In the genomic region with DNA sequence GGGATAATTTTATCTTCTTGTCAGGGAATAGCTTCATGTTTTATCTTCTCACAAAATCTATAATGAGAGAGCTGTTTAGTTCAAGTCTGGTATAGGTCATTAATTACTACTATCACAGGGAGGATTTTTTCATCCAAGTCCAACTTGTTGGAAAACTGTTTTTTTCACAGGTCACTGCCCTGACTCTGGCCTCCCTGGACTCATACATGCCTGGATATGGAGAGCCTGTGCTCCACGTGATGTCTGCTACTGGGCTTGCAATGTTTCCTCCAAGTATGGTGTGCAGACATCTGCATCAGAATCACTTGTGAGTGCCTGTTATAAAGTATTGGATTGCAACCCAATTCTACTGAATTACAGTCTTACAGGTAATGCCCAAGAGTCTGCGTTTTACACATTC, we compare ENCODE assay signal across 17 cellular contexts. TPM values are rescaled to one million over a fixed set of nuclear protein-coding genes. Genes with fewer than 3 reads are reported as not detected.
DNase-seq lines count a peak whose midpoint lies in the region; ATAC-seq, FAIRE-seq and TF ChIP-seq lines count a peak whose summit lies in the region.
"Had no signal": no experiment of that assay in that cellular context is flagged by ENCODE, and none has a peak within 500 bp of the region (broad histone marks: within the 10 kb centered on the region; RNA-seq: fewer than 3 reads in every experiment).

No MANE protein-coding gene starts in this region.

- H3K36me3 Mint-ChIP-seq in glutamatergic neuron (ENCODE audit: unreplicated experiment) (peaks cover 9% of the 10 kb centered on the region), osteocyte (ENCODE audit: unreplicated experiment) (peaks cover 3% of the 10 kb centered on the region)
- H3K36me3 Mint-ChIP-seq: IgD-negative memory B cell had no signal

- peaks cover 20% of the 10 kb centered on the region for H3K4me1 Mint-ChIP-seq in glutamatergic neuron (ENCODE audit: low read depth, unreplicated experiment)
- H3K4me1 Mint-ChIP-seq in osteocyte (ENCODE audit: unreplicated experiment) = no peaks in the 10 kb centered on the region
- H3K4me1 Mint-ChIP-seq: IgD-negative memory B cell had no signal

- peak; percentile 44 for FAIRE-seq in D721Med (lab: Jason Lieb, UNC)
- FAIRE-seq: G401.6, GM12891, GM19239 had no signal

- H3K9me3 Mint-ChIP-seq in glutamatergic neuron (ENCODE audit: unreplicated experiment) (no peaks in the 10 kb centered on the region), osteocyte (ENCODE audit: unreplicated experiment) (peaks cover 23% of the 10 kb centered on the region)

- H3K27me3 Mint-ChIP-seq in glutamatergic neuron (ENCODE audit: unreplicated experiment) = no peaks in the 10 kb centered on the region
- peaks cover 3% of the 10 kb centered on the region for H3K27me3 Mint-ChIP-seq in osteocyte (ENCODE audit: unreplicated experiment)
- H3K27me3 Mint-ChIP-seq: IgD-negative memory B cell had no signal

- DNase-seq in D721Med (ENCODE audit: insufficient read length, low spot score) = no peak
- peak; percentile 47 for DNase-seq in NCI-H82 (lab: John Stamatoyannopoulos, UW)
- no peak for DNase-seq in glutamatergic neuron
- peak; percentile 14 for DNase-seq in retina
- no peak for DNase-seq in HuH-7.5 (ENCODE audit: low spot score)
- no peak for DNase-seq in stimulated activated naive CD8-positive, alpha-beta T cell treated with anti-CD3 and anti-CD28 coated beads, Interleukin-15, Interleukin-2, amounts not matched to agents 100 U/mL and 50 U/mL, for 24 hours
- DNase-seq in osteocyte (ENCODE audit: extremely low spot score, unreplicated experiment) = no peak
- DNase-seq in T-helper 2 cell = no peak
- DNase-seq: 8988T, AML-193, DMS153, DMS79 treated with DMSO at 0.1 percent for 48 hours, GOT3 had no signal

- ATAC-seq in stimulated activated naive CD8-positive, alpha-beta T cell treated with anti-CD3 and anti-CD28 coated beads, Interleukin-15, Interleukin-2, amounts not matched to agents 100 U/mL and 50 U/mL, for 24 hours = no peak

- H3K27ac Mint-ChIP-seq in glutamatergic neuron (ENCODE audit: unreplicated experiment) (peak overlapping the region; percentile 87), osteocyte (ENCODE audit: unreplicated experiment) (no peak overlapping the region)
- H3K27ac Mint-ChIP-seq: IgD-negative memory B cell had no signal

- H3K4me3 Mint-ChIP-seq in glutamatergic neuron (ENCODE audit: unreplicated experiment) (peak overlapping the region; percentile 41), osteocyte (ENCODE audit: unreplicated experiment) (no peak overlapping the region)
- H3K4me3 Mint-ChIP-seq: IgD-negative memory B cell had no signal

- TF ChIP-seq CTCF in D721Med (IDR thresholded peaks at IDR 0.05; ENCODE audit: insufficient read depth, missing control alignments) (no peak), glutamatergic neuron (IDR thresholded peaks at IDR 0.05; ENCODE audit: partially characterized antibody, unreplicated experiment) (no peak), osteocyte (IDR thresholded peaks at IDR 0.05) (no peak)

RNA-seq across cellular contexts. Expression of a gene that starts 36.5 kb away (rescaled TPM):
- total RNA-seq in glutamatergic neuron (ENCODE audit: unreplicated experiment) (25.6 TPM), osteocyte (46.3 and 49.8 TPM in 2 replicates)

RNA-seq across cellular contexts. Expression of a gene that starts 45.1 kb away (rescaled TPM):
- not detected for total RNA-seq in glutamatergic neuron (ENCODE audit: unreplicated experiment)
- not detected in 2 replicates for total RNA-seq in osteocyte

Comparison
In these comparisons a context has a peak if more than half of its experiments do, and no peak if none do; other contexts are left out.
1. DNase-seq: peak in NCI-H82 (single experiment) and retina (single experiment); none in D721Med (single experiment), glutamatergic neuron (single experiment), HuH-7.5 (single experiment), stimulated activated naive CD8-positive, alpha-beta T cell treated with anti-CD3 and anti-CD28 coated beads, Interleukin-15, Interleukin-2, amounts not matched to agents 100 U/mL and 50 U/mL, for 24 hours (single experiment), osteocyte (single experiment) and T-helper 2 cell (0 of 5).